ENCODE assay signal across 23 cellular contexts in genomic region chr10:52903397-52903938, GRCh38.
"Had no signal": no experiment of that assay in that cellular context is flagged by ENCODE, and none has a peak within 500 bp of the region (broad histone marks: within the 10 kb centered on the region; RNA-seq: fewer than 3 reads in every experiment).

No MANE protein-coding gene starts in this region.

- H3K27ac ChIP-seq: adrenal gland, breast epithelium, esophagus muscularis mucosa, gastrocnemius medialis, lower lobe of right lung, prostate gland, spleen, testis, WERI-Rb-1 had no signal

- H3K4me3 ChIP-seq: adrenal gland, breast epithelium, esophagus muscularis mucosa, gastrocnemius medialis, lower lobe of right lung, prostate gland, spleen, testis had no signal

- DNase-seq: activated T-cell treated with anti-CD3 and anti-CD28 coated beads, Interleukin-2, amount 50 U/mL, for 1 hour; adrenal gland; effector memory CD4-positive, alpha-beta T cell; gastrocnemius medialis; hippocampal formation; immature natural killer cell; lower lobe of right lung; naive B cell; spleen; stimulated activated CD4-positive, alpha-beta T cell treated with anti-CD3 and anti-CD28 coated beads, Interleukin-4, amount 100 ng/mL, for 1 hour; stimulated activated naive CD4-positive, alpha-beta T cell; T-helper 1 cell; testis; trophoblast cell; WERI-Rb-1 had no signal

- H3K36me3 ChIP-seq: adrenal gland, breast epithelium, esophagus muscularis mucosa, gastrocnemius medialis, lower lobe of right lung, prostate gland, spleen, WERI-Rb-1 had no signal

- H3K4me1 ChIP-seq: adrenal gland, breast epithelium, esophagus muscularis mucosa, gastrocnemius medialis, lower lobe of right lung, prostate gland, spleen, testis had no signal

- H3K36me3 Mint-ChIP-seq: activated naive CD8-positive, alpha-beta T cell; immature natural killer cell; naive B cell had no signal

- H3K27ac Mint-ChIP-seq: activated naive CD8-positive, alpha-beta T cell; immature natural killer cell; naive B cell had no signal

- ATAC-seq: gastrocnemius medialis, left lobe of liver, lower lobe of right lung had no signal

- FAIRE-seq: colon, endothelial cell of umbilical vein, TTC549 had no signal

- H3K27me3 ChIP-seq: adrenal gland, breast epithelium, esophagus muscularis mucosa, gastrocnemius medialis, spleen, testis had no signal

- H3K9me3 ChIP-seq: adrenal gland, breast epithelium, esophagus muscularis mucosa, gastrocnemius medialis, lower lobe of right lung, prostate gland, spleen, testis had no signal
